2 cellular contexts compared by ENCODE assay signal in the genomic region with DNA sequence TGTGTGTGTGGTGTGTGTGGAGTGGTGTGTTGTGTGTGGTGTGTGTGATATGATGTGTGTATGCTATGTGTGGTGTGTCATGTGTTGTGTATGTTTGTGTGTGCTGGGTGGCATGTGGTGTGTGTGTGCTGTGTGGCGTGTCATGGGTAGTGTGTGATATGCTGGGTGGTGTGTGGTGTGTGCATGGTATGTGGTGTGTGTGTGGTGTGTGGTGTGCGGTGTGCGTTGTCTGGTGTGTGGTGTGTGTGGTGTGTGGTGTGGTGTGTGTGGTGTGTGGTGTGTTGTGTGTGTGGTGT.
A peak's percentile ranks its signal among the peaks of the same experiment; 100 is the strongest.
TF ChIP-seq lines count a peak whose summit lies in the region.

No MANE protein-coding gene starts in this region.

TF ChIP-seq in HepG2, 621 proteins besides CTCF, POLR2A, EP300 and RAD21:
- no peak for TF ChIP-seq ESRRA (CRISPR knock-in tag; IDR thresholded peaks at IDR 0.05; ENCODE audit: low read depth)
- TF ChIP-seq, protein P1, sequence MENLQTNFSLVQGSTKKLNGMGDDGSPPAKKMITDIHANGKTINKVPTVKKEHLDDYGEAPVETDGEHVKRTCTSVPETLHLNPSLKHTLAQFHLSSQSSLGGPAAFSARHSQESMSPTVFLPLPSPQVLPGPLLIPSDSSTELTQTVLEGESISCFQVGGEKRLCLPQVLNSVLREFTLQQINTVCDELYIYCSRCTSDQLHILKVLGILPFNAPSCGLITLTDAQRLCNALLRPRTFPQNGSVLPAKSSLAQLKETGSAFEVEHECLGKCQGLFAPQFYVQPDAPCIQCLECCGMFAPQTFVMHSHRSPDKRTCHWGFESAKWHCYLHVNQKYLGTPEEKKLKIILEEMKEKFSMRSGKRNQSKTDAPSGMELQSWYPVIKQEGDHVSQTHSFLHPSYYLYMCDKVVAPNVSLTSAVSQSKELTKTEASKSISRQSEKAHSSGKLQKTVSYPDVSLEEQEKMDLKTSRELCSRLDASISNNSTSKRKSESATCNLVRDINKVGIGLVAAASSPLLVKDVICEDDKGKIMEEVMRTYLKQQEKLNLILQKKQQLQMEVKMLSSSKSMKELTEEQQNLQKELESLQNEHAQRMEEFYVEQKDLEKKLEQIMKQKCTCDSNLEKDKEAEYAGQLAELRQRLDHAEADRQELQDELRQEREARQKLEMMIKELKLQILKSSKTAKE (CRISPR knock-in tag; IDR thresholded peaks at IDR 0.05; ENCODE audit: borderline replicate concordance), result 0 out of 2 replicates have a peak, but pooled peaks have one; percentile 10
- TF ChIP-seq ZNF589 (CRISPR knock-in tag; conservative IDR thresholded peaks at IDR 0.05), result no peak
- no peak for TF ChIP-seq RFXANK (CRISPR knock-in tag; IDR thresholded peaks at IDR 0.05)
- no peak for TF ChIP-seq FOSL1 (CRISPR knock-in tag; IDR thresholded peaks at IDR 0.05; ENCODE audit: borderline replicate concordance)

TF ChIP-seq in WTC11, 78 proteins besides CTCF, POLR2A, EP300 and RAD21:
- TF ChIP-seq, protein P2, sequence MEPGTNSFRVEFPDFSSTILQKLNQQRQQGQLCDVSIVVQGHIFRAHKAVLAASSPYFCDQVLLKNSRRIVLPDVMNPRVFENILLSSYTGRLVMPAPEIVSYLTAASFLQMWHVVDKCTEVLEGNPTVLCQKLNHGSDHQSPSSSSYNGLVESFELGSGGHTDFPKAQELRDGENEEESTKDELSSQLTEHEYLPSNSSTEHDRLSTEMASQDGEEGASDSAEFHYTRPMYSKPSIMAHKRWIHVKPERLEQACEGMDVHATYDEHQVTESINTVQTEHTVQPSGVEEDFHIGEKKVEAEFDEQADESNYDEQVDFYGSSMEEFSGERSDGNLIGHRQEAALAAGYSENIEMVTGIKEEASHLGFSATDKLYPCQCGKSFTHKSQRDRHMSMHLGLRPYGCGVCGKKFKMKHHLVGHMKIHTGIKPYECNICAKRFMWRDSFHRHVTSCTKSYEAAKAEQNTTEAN (CRISPR knock-in tag; IDR thresholded peaks at IDR 0.05), result no peak
- TF ChIP-seq FOXJ3 (CRISPR knock-in tag; IDR thresholded peaks at IDR 0.05; ENCODE audit: borderline replicate concordance), result no peak
- TF ChIP-seq TEAD1 (CRISPR knock-in tag; IDR thresholded peaks at IDR 0.05), result no peak
- TF ChIP-seq, protein P3, sequence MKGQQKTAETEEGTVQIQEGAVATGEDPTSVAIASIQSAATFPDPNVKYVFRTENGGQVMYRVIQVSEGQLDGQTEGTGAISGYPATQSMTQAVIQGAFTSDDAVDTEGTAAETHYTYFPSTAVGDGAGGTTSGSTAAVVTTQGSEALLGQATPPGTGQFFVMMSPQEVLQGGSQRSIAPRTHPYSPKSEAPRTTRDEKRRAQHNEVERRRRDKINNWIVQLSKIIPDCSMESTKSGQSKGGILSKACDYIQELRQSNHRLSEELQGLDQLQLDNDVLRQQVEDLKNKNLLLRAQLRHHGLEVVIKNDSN (CRISPR knock-in tag; IDR thresholded peaks at IDR 0.05), result no peak
- no peak for TF ChIP-seq MXD4 (CRISPR knock-in tag; IDR thresholded peaks at IDR 0.05; ENCODE audit: borderline replicate concordance)
- TF ChIP-seq, protein P4, sequence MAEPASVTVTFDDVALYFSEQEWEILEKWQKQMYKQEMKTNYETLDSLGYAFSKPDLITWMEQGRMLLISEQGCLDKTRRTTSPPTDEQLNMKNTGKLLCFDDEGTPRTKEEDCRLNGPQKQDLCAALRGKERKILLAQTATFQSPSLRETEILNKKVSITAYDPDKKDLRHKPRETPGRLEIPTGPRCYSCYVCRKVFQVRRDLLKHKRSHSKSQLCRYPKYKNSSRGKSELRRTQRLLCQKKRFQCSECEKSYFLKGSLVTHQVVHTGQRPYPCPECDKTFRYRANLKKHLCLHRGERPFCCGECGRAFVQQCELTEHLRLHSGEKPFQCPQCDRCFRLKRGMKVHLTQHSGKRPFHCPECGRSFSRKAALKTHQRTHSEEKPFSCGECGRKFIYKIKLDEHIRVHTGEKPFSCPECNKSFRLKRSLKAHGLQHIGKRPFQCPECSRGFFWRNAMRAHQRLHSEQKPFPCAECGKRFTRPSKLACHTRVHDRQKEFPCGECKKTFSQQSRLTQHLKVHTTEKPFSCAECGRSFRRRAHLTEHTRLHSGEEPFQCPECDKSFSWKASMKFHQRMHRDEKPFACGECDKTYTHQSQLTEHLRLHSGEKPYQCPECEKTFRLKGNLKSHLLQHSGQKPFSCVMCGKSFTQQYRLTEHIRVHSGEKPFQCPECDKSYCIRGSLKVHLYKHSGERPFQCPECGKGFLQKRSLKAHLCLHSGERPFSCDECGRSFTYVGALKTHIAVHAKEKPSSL (CRISPR knock-in tag; conservative IDR thresholded peaks at IDR 0.05), result no peak
- no peak for TF ChIP-seq SMAD3 (CRISPR knock-in tag; IDR thresholded peaks at IDR 0.05; ENCODE audit: borderline replicate concordance)
- TF ChIP-seq ATF1 (CRISPR knock-in tag; IDR thresholded peaks at IDR 0.05), result no peak
- TF ChIP-seq SOX15 (CRISPR knock-in tag; IDR thresholded peaks at IDR 0.05), result no peak
- no peak for TF ChIP-seq ZSCAN18 (CRISPR knock-in tag; IDR thresholded peaks at IDR 0.05)
- no peak for TF ChIP-seq JAZF1 (CRISPR knock-in tag; IDR thresholded peaks at IDR 0.05)
- TF ChIP-seq, protein P5, sequence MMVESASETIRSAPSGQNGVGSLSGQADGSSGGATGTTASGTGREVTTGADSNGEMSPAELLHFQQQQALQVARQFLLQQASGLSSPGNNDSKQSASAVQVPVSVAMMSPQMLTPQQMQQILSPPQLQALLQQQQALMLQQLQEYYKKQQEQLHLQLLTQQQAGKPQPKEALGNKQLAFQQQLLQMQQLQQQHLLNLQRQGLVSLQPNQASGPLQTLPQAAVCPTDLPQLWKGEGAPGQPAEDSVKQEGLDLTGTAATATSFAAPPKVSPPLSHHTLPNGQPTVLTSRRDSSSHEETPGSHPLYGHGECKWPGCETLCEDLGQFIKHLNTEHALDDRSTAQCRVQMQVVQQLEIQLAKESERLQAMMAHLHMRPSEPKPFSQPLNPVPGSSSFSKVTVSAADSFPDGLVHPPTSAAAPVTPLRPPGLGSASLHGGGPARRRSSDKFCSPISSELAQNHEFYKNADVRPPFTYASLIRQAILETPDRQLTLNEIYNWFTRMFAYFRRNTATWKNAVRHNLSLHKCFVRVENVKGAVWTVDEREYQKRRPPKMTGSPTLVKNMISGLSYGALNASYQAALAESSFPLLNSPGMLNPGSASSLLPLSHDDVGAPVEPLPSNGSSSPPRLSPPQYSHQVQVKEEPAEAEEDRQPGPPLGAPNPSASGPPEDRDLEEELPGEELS (CRISPR knock-in tag; IDR thresholded peaks at IDR 0.05), result no peak
- TF ChIP-seq, protein P6, sequence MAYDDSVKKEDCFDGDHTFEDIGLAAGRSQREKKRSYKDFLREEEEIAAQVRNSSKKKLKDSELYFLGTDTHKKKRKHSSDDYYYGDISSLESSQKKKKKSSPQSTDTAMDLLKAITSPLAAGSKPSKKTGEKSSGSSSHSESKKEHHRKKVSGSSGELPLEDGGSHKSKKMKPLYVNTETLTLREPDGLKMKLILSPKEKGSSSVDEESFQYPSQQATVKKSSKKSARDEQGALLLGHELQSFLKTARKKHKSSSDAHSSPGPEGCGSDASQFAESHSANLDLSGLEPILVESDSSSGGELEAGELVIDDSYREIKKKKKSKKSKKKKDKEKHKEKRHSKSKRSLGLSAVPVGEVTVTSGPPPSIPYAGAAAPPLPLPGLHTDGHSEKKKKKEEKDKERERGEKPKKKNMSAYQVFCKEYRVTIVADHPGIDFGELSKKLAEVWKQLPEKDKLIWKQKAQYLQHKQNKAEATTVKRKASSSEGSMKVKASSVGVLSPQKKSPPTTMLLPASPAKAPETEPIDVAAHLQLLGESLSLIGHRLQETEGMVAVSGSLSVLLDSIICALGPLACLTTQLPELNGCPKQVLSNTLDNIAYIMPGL (CRISPR knock-in tag; IDR thresholded peaks at IDR 0.05), result no peak
- no peak for TF ChIP-seq ZNF416 (CRISPR knock-in tag; IDR thresholded peaks at IDR 0.05)
- no peak for TF ChIP-seq ESRRA (CRISPR knock-in tag; IDR thresholded peaks at IDR 0.05; ENCODE audit: borderline replicate concordance)
- no peak for TF ChIP-seq MAX (CRISPR knock-in tag; IDR thresholded peaks at IDR 0.05)
- no peak for TF ChIP-seq ZNF671 (CRISPR knock-in tag; IDR thresholded peaks at IDR 0.05)
- TF ChIP-seq, protein P7, sequence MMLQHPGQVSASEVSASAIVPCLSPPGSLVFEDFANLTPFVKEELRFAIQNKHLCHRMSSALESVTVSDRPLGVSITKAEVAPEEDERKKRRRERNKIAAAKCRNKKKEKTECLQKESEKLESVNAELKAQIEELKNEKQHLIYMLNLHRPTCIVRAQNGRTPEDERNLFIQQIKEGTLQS (CRISPR knock-in tag; conservative IDR thresholded peaks at IDR 0.05), result no peak
- TF ChIP-seq ZNF396 (CRISPR knock-in tag; IDR thresholded peaks at IDR 0.05; ENCODE audit: borderline replicate concordance), result no peak
